In the genomic region with DNA sequence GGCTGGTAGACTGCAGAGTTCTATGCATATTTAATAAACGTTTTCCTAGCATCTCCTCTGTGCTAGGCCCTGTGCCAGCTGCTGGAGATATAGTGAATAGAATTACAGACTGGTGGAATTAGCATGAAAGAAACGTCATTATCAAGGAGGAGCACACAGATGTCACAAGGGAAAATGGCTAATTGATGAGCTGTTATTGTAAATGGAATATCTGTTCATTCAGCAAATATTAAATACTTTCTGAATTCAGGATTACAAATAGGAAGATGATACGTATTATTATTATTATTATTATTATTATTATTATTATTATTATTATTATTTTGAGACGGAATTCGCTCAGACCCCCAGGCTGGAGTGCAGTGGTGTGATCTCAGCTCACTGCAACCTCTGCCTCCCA, we compare ENCODE assay signal across 10 cellular contexts. TPM values are rescaled to one million over a fixed set of nuclear protein-coding genes. Genes with fewer than 3 reads are reported as not detected.
A peak's percentile ranks its signal among the peaks of the same experiment; 100 is the strongest.
DNase-seq lines count a peak whose midpoint lies in the region; FAIRE-seq and TF ChIP-seq lines count a peak whose summit lies in the region.
"Had no signal": no experiment of that assay in that cellular context is flagged by ENCODE, and none has a peak within 500 bp of the region (broad histone marks: within the 10 kb centered on the region; RNA-seq: fewer than 3 reads in every experiment).

No MANE protein-coding gene starts in this region.

- no peaks in the 10 kb centered on the region for H3K9me3 ChIP-seq in Caco-2
- no peaks in the 10 kb centered on the region for H3K9me3 ChIP-seq in OCI-LY3 (ENCODE audit: insufficient read depth, low read length)
- H3K9me3 ChIP-seq in H1 (ENCODE audit: insufficient read depth in 2 of 2, low read depth in 1 of 2, low read length in 1 of 2), result no peaks in the 10 kb centered on the region
- no peaks in the 10 kb centered on the region for H3K9me3 ChIP-seq in osteoblast (ENCODE audit: low read depth, low read length)

- H3K79me2 ChIP-seq in OCI-LY3 (ENCODE audit: low read length) (peaks cover 59% of the 10 kb centered on the region), H1 (ENCODE audit: control insufficient read depth in 1 of 2, insufficient read depth in 2 of 2, low read length in 2 of 2) (peaks cover 17 to 36% of the 10 kb centered on the region in 2 experiments), osteoblast (ENCODE audit: insufficient read depth, low read length) (peaks cover 63% of the 10 kb centered on the region)

- FAIRE-seq in H1 (lab: Jason Lieb, UNC), result no peak

- H2AFZ ChIP-seq in OCI-LY3 (ENCODE audit: low read depth, low read length), result no peak overlapping the region
- H2AFZ ChIP-seq in H1 (ENCODE audit: low read length), result no peak overlapping the region
- no peak overlapping the region for H2AFZ ChIP-seq in osteoblast (ENCODE audit: low read length)

- H3K36me3 ChIP-seq in Caco-2 (ENCODE audit: control insufficient read depth, insufficient read depth, low read length) (peaks cover 8% of the 10 kb centered on the region), OCI-LY3 (replicated peaks; ENCODE audit: low read depth, low read length) (peaks cover 15% of the 10 kb centered on the region), H1 (ENCODE audit: control insufficient read depth in 2 of 4, insufficient read depth in 4 of 4, low read length in 3 of 4) (peaks cover 4 to 20% (median 13%) of the 10 kb centered on the region in 4 experiments; a peak in 6 of 8 replicates), osteoblast (ENCODE audit: insufficient read depth, low read length) (peaks cover 23% of the 10 kb centered on the region)

- intact Hi-C loops in Caco-2 (cut with micrococcal nuclease; ENCODE audit: unreplicated experiment), result no loop called here

- H4K91ac ChIP-seq in H1 (replicated peaks; ENCODE audit: insufficient read length, low read length), result no peak overlapping the region

- 84% methylated on average over 5 of the region's 5 CpGs; no CpG with 5 or more reads in 1 of the 2 experiments for WGBS in H1 (ENCODE audit: extremely low coverage in 1 of 2, insufficient coverage in 1 of 2, insufficient read length in 1 of 2, insufficient replicate concordance in 2 of 2, low coverage in 1 of 2, low lambda C conversion rate in 2 of 2, missing lambda C conversion rate in 1 of 2), 2 experiments

- no peak overlapping the region for H4K8ac ChIP-seq in H1 (ENCODE audit: extremely low read depth, insufficient read depth, low read length)

- H3K27me3 ChIP-seq in Caco-2 (replicated peaks; ENCODE audit: control insufficient read depth, insufficient read depth, low read length) (no peaks in the 10 kb centered on the region), OCI-LY3 (ENCODE audit: low read depth, low read length) (no peaks in the 10 kb centered on the region), H1 (replicated peaks in 1 of 4; ENCODE audit: control insufficient read depth in 3 of 4, extremely low read depth in 1 of 4, insufficient read depth in 3 of 4, low read length in 3 of 4) (no peaks in the 10 kb centered on the region), osteoblast (ENCODE audit: insufficient read depth, low read length) (no peaks in the 10 kb centered on the region)

- TF ChIP-seq RAD21 in H1 (IDR thresholded peaks at IDR 0.05 in 1 of 2, conservative IDR thresholded peaks at IDR 0.05 in 1 of 2; ENCODE audit: low read depth in 2 of 2, low read length in 2 of 2), result no peak

- H3K4me2 ChIP-seq in OCI-LY3 (ENCODE audit: low read length) (peak overlapping the region; percentile 86), H1 (ENCODE audit: insufficient read depth in 1 of 2, low read depth in 2 of 2, low read length in 2 of 2) (peak overlapping the region; percentile 70 to 76), osteoblast (ENCODE audit: insufficient read depth, low read length) (peak overlapping the region; percentile 80)

- H3K4me1 ChIP-seq in Caco-2 (0 out of 2 replicates have a peak, but pooled peaks cover 4% of the 10 kb centered on the region), OCI-LY3 (ENCODE audit: low read length) (peaks cover 10% of the 10 kb centered on the region), H1 (replicated peaks in 1 of 4; ENCODE audit: control insufficient read depth in 3 of 4, insufficient read depth in 4 of 4, low read length in 3 of 4) (peaks cover 0 to 7% (median 5%) of the 10 kb centered on the region in 4 experiments; a peak in 6 of 7 replicates), osteoblast (ENCODE audit: insufficient read depth, low read length) (peaks cover 12% of the 10 kb centered on the region)

- H3K4me3 ChIP-seq in Caco-2 (ENCODE audit: low read depth, low read length) (peak overlapping the region; percentile 60), OCI-LY3 (ENCODE audit: low read length) (peak overlapping the region; percentile 89), H1 (ENCODE audit: extremely low read depth in 1 of 4, insufficient read depth in 2 of 4, low read depth in 3 of 4, low read length in 4 of 4) (peak overlapping the region; percentile 73 to 92 (median 82); a peak in 7 of 8 replicates), osteoblast (ENCODE audit: insufficient read depth, low read length) (peak overlapping the region; percentile 90)

- H3K18ac ChIP-seq in H1 (ENCODE audit: extremely low read depth, low read length), result no peak overlapping the region

- no peak overlapping the region for H4K5ac ChIP-seq in H1 (ENCODE audit: insufficient read length, low read depth, low read length)

- CTCF ChIA-PET in Caco-2 (lab: Charles Lee) (interaction anchor here (1.2 to 1.7 kb wide), 5 partner anchors 12 to 245 kb away, joined by 3 to 7 read pairs (median 5); no protein-coding TSS in a partner anchor), H1 (lab: Charles Lee; ENCODE audit: partially characterized antibody) (interaction anchor here (0.6 to 4.2 kb wide), 12 partner anchors 9 to 279 kb away, joined by 3 to 21 read pairs (median 4); no protein-coding TSS in a partner anchor)

- H3K36me3 Mint-ChIP-seq in Caco-2 (ENCODE audit: insufficient read depth, unreplicated experiment), result peaks cover 56% of the 10 kb centered on the region

- no peak overlapping the region for H3K27ac ChIP-seq in OCI-LY3 (ENCODE audit: low read length)
- H3K27ac ChIP-seq in H1 (ENCODE audit: low read depth, low read length), result no peak overlapping the region
- no peak overlapping the region for H3K27ac ChIP-seq in osteoblast (ENCODE audit: low read depth, low read length)

- H2BK120ac ChIP-seq in H1 (replicated peaks; ENCODE audit: low read depth, low read length), result no peak overlapping the region

- H3K23me2 ChIP-seq in H1 (ENCODE audit: low read depth, low read length), result peaks cover 10% of the 10 kb centered on the region

- H4K20me1 ChIP-seq in OCI-LY3 (ENCODE audit: insufficient read depth, low read length) (no peaks in the 10 kb centered on the region), H1 (replicated peaks in 1 of 2; ENCODE audit: control insufficient read depth in 1 of 2, insufficient read depth in 2 of 2, low read length in 2 of 2) (peaks cover 2% of the 10 kb centered on the region in 2 experiments), osteoblast (ENCODE audit: insufficient read depth, low read length) (peaks cover 9% of the 10 kb centered on the region)

- no peak overlapping the region for H3K14ac ChIP-seq in H1 (ENCODE audit: insufficient read length)

- BruUV-seq in Caco-2 (replicated peaks; lab: Mats Ljungman, UMichigan), result no TSS peak

- H3K4me1 Mint-ChIP-seq in Caco-2 (ENCODE audit: low read depth, unreplicated experiment), result peaks cover 16% of the 10 kb centered on the region

- H3K27ac Mint-ChIP-seq in Caco-2 (ENCODE audit: unreplicated experiment), result peak overlapping the region; percentile 92

- POLR2A ChIA-PET in Caco-2 (lab: Charles Lee), result interaction anchor here (0.5 kb wide), 1 partner anchor 532 kb away, joined by 6 read pairs; no protein-coding TSS in a partner anchor
- POLR2A ChIA-PET in H1 (lab: Charles Lee; ENCODE audit: partially characterized antibody), result interaction anchor here (1.1 to 2.9 kb wide), 8 partner anchors 9 to 167 kb away, joined by 3 to 10 read pairs (median 3); no protein-coding TSS in a partner anchor

- H3K4me3 Mint-ChIP-seq in Caco-2 (ENCODE audit: unreplicated experiment), result peak overlapping the region; percentile 82

- no peak overlapping the region for H2BK12ac ChIP-seq in H1 (ENCODE audit: low read depth, low read length)

- H3K79me1 ChIP-seq in H1 (ENCODE audit: low read depth, low read length), result peaks cover 2% of the 10 kb centered on the region; the same call in 1 of the 2 replicates

- H2BK5ac ChIP-seq in H1 (ENCODE audit: low read depth, low read length), result no peak overlapping the region

- no peak for TF ChIP-seq EP300 in H1 (IDR thresholded peaks at IDR 0.05; ENCODE audit: borderline replicate concordance in 1 of 2, low read depth in 2 of 2, low read length in 2 of 2)

- TF ChIP-seq CTCF in Caco-2 (IDR thresholded peaks at IDR 0.05; ENCODE audit: insufficient read depth in 1 of 2, low read depth in 1 of 2, low read length in 1 of 2, severe bottlenecking in 1 of 2, unreplicated experiment in 1 of 2), result no peak
- TF ChIP-seq CTCF in OCI-LY3 (IDR thresholded peaks at IDR 0.05; ENCODE audit: low read depth, low read length), result no peak
- TF ChIP-seq CTCF in H1 (IDR thresholded peaks at IDR 0.05; ENCODE audit: control extremely low read depth in 1 of 3, insufficient read depth in 1 of 3, low read depth in 1 of 3, low read length in 3 of 3), result no peak
- TF ChIP-seq CTCF in osteoblast (IDR thresholded peaks at IDR 0.05; ENCODE audit: extremely low read depth, low read depth, low read length), result no peak

- H2AK5ac ChIP-seq in H1 (ENCODE audit: low read depth, low read length), result no peak overlapping the region

- H3K56ac ChIP-seq in H1 (replicated peaks; ENCODE audit: insufficient read length, low read depth, low read length), result no peak overlapping the region

- no peak overlapping the region for H2BK20ac ChIP-seq in H1 (ENCODE audit: low read length)

- H3K9me3 Mint-ChIP-seq in Caco-2 (ENCODE audit: unreplicated experiment), result no peaks in the 10 kb centered on the region

- no peak for TF ChIP-seq POLR2A in H1 (IDR thresholded peaks at IDR 0.05; ENCODE audit: control extremely low read depth in 1 of 2, low read depth in 2 of 2, low read length in 2 of 2)

- no peaks in the 10 kb centered on the region for H3K27me3 Mint-ChIP-seq in Caco-2 (ENCODE audit: insufficient read depth, unreplicated experiment)

- H3K23ac ChIP-seq in H1 (ENCODE audit: insufficient read length), result no peak overlapping the region

- peak overlapping the region; percentile 85; the same call in 1 of the 2 replicates for H3K9ac ChIP-seq in OCI-LY3 (ENCODE audit: low read length)
- peak overlapping the region in 1 of 4 experiments; percentile 86; a peak in 1 of 7 replicates for H3K9ac ChIP-seq in H1 (replicated peaks in 1 of 4; ENCODE audit: extremely low read depth in 1 of 4, low read depth in 3 of 4, low read length in 3 of 4)

- H2BK15ac ChIP-seq in H1 (ENCODE audit: low read length), result no peak overlapping the region

- DNase-seq in Caco-2 (no peak), H1 (ENCODE audit: low read depth in 1 of 2, low spot score in 2 of 2) (no peak), osteoblast (ENCODE audit: insufficient read length, low spot score, missing footprints) (no peak), AG20443 (ENCODE audit: low spot score) (no peak), NCI-H1092 treated with DMSO at 0.1 percent for 48 hours (lab: John Stamatoyannopoulos, UW) (no peak)
- no peak for DNase-seq in stimulated activated CD4-positive, alpha-beta T cell treated with anti-CD3 and anti-CD28 coated beads, Interleukin-4, amount 100 ng/mL, for 1 hour
- DNase-seq in stimulated activated CD4-positive, alpha-beta T cell treated with anti-CD3 and anti-CD28 coated beads, Interleukin-4, amount 100 ng/mL, for 4 hours, result no peak
- DNase-seq: aorta, NCI-H524 treated with DMSO at 0.1 percent for 48 hours had no signal

- no peak overlapping the region for H3K4ac ChIP-seq in H1 (replicated peaks; ENCODE audit: insufficient read length, low read depth, low read length)

RNA-seq across cellular contexts. Expression of gene AAR2, which starts 1.2 kb away (rescaled TPM):
- total RNA-seq in Caco-2 (2022) (59.1 and 60.0 TPM in 2 replicates), osteoblast (28.3 and 29.0 TPM in 2 replicates)
- total RNA-seq in H1 (2021; fragmentation: NEBNext Ultra II Directional; extraction: Animal tissue kit (Norgen Biotek cat#: 25700)), result 25.4 and 25.5 TPM in 2 replicates
- polyA plus RNA-seq in H1 (2011; rRNA removed), result 34.7 and 36.1 TPM in 2 replicates
- 31.9 TPM for polyA plus RNA-seq in H1 (2011; cell fraction: cytosol; rRNA removed)
- polyA plus RNA-seq in H1 (2011; cell fraction: nucleus; rRNA removed), result 41.5 TPM
- 22.4 to 25.6 TPM (median 25.0 TPM) in 4 replicates for polyA plus RNA-seq in H1 (2012, experiment 1 of 2)
- polyA plus RNA-seq in H1 (2012, experiment 2 of 2), result 32.7 TPM
- 20.3 TPM for polyA plus RNA-seq in H1 (2013, experiment 1 of 2)
- 20.1 TPM for polyA plus RNA-seq in H1 (2013, experiment 2 of 2)
- polyA minus RNA-seq in H1 (2011; rRNA and poly(A)+ RNA removed), result 45.8 and 49.4 TPM in 2 replicates
- polyA minus RNA-seq in H1 (2011; cell fraction: cytosol; rRNA and poly(A)+ RNA removed), result 16.4 TPM
- 20.7 TPM for polyA minus RNA-seq in H1 (2011; cell fraction: nucleus; rRNA and poly(A)+ RNA removed)
